ENCODE assay signal across 17 cellular contexts in the genomic region with DNA sequence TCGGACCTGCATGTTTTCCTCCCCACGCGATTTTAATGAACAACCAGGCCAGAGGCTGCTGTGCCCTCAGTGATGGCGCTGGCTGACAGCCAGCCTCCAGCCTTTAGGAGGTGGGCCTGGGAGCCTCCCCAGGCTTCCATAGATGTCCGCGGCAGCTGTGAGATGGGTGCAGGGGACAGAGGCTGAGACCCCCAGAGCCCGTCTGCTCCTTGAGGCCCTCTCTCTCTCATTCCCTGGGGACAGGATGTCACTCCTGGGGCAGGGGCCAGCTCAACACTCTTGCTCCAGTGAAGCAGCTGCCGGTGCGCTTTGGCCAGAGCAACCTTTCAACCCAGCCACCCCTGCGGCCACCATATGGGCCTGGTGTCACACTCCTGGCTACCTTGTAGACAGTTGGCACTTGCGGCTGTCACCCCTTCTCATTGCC. TPM values are rescaled to one million over a fixed set of nuclear protein-coding genes. Genes with fewer than 3 reads are reported as not detected.
DNase-seq lines count a peak whose midpoint lies in the region; ATAC-seq and TF ChIP-seq lines count a peak whose summit lies in the region.
"Had no signal": no experiment of that assay in that cellular context is flagged by ENCODE, and none has a peak within 500 bp of the region (broad histone marks: within the 10 kb centered on the region; RNA-seq: fewer than 3 reads in every experiment).

No MANE protein-coding gene starts in this region.

- H3K27ac ChIP-seq in cardiac muscle cell, result peak overlapping the region; percentile 25
- H3K27ac ChIP-seq: heart right ventricle, skin epidermis, thyroid gland, vagina had no signal

- H3K36me3 ChIP-seq in cardiac muscle cell, result peaks cover 4% of the 10 kb centered on the region
- H3K36me3 ChIP-seq: thyroid gland had no signal

- H3K4me1 Mint-ChIP-seq in brain, result peaks cover 30% of the 10 kb centered on the region
- H3K4me1 Mint-ChIP-seq in type B pancreatic cell (ENCODE audit: unreplicated experiment), result peaks cover 9% of the 10 kb centered on the region
- peaks cover 25% of the 10 kb centered on the region for H3K4me1 Mint-ChIP-seq in stimulated activated effector memory CD8-positive, alpha-beta T cell treated with anti-CD3 and anti-CD28 coated beads, Interleukin-12 subunit alpha, Interleukin-12 subunit beta, amount 100 ng/mL, for 72 hours

- H3K36me3 Mint-ChIP-seq in brain (peaks cover 3% of the 10 kb centered on the region), type B pancreatic cell (no peaks in the 10 kb centered on the region)
- H3K36me3 Mint-ChIP-seq in stimulated activated effector memory CD8-positive, alpha-beta T cell treated with anti-CD3 and anti-CD28 coated beads, Interleukin-12 subunit alpha, Interleukin-12 subunit beta, amount 100 ng/mL, for 72 hours, result no peaks in the 10 kb centered on the region
- H3K36me3 Mint-ChIP-seq: activated naive CD8-positive, alpha-beta T cell; mesothelial cell of epicardium had no signal

- no peak for ATAC-seq in stimulated activated effector memory CD8-positive, alpha-beta T cell treated with anti-CD3 and anti-CD28 coated beads, Interleukin-12 subunit alpha, Interleukin-12 subunit beta, amount 100 ng/mL, for 72 hours

- peaks cover 5% of the 10 kb centered on the region for H3K27me3 Mint-ChIP-seq in brain
- H3K27me3 Mint-ChIP-seq in type B pancreatic cell, result no peaks in the 10 kb centered on the region
- H3K27me3 Mint-ChIP-seq: activated naive CD8-positive, alpha-beta T cell; CD4-positive, alpha-beta T cell; naive B cell had no signal

- intact Hi-C loops in cardiac septum (cut with DNase I), result loop anchor here (5.0 to 10.0 kb wide), 3 partner anchors 81 to 174 kb away; a partner anchor contains a TSS

- TF ChIP-seq CTCF in cardiac muscle cell (IDR thresholded peaks at IDR 0.05; ENCODE audit: low read depth, low read length), result no peak
- TF ChIP-seq CTCF in brain (conservative IDR thresholded peaks at IDR 0.05), result no peak
- no peak for TF ChIP-seq CTCF in type B pancreatic cell (conservative IDR thresholded peaks at IDR 0.05)

- no peak overlapping the region for H3K4me3 ChIP-seq in cardiac muscle cell
- H3K4me3 ChIP-seq: heart right ventricle, skin epidermis, thyroid gland, vagina had no signal

- peak overlapping the region in 2 of 5 experiments; percentile 21 to 23 for H3K4me3 Mint-ChIP-seq in brain
- no peak overlapping the region for H3K4me3 Mint-ChIP-seq in type B pancreatic cell
- no peak overlapping the region for H3K4me3 Mint-ChIP-seq in stimulated activated effector memory CD8-positive, alpha-beta T cell treated with anti-CD3 and anti-CD28 coated beads, Interleukin-12 subunit alpha, Interleukin-12 subunit beta, amount 100 ng/mL, for 72 hours
- H3K4me3 Mint-ChIP-seq: activated naive CD8-positive, alpha-beta T cell; CD4-positive, alpha-beta T cell; mesothelial cell of epicardium; T-helper 2 cell treated with Interferon-gamma antibody and Interleukin-4, amounts not matched to agents 5 μg/mL and 100 μg/mL, for 36 hours had no signal

- DNase-seq in cardiac muscle cell (ENCODE audit: low read depth in 1 of 2, low spot score in 1 of 2) (no peak), cardiac septum (ENCODE audit: low spot score) (no peak), midbrain (lab: John Stamatoyannopoulos, UW) (peak; percentile 4), type B pancreatic cell (ENCODE audit: extremely low spot score, unreplicated experiment) (no peak), DMS79 treated with DMSO at 0.1 percent for 48 hours (lab: John Stamatoyannopoulos, UW) (no peak)
- no peak for DNase-seq in stimulated activated effector memory CD8-positive, alpha-beta T cell treated with anti-CD3 and anti-CD28 coated beads, Interleukin-12 subunit alpha, Interleukin-12 subunit beta, amount 100 ng/mL, for 72 hours (ENCODE audit: low spot score in 2 of 2)
- DNase-seq in effector CD8-positive, alpha-beta T cell (lab: John Stamatoyannopoulos, UW), result no peak

- peaks cover 20% of the 10 kb centered on the region for H3K4me1 ChIP-seq in cardiac muscle cell (ENCODE audit: low read depth)

- H3K27ac Mint-ChIP-seq in brain (peak overlapping the region in 3 of 5 experiments; percentile 47 to 83 (median 61)), type B pancreatic cell (peak overlapping the region; percentile 84)
- H3K27ac Mint-ChIP-seq in stimulated activated effector memory CD8-positive, alpha-beta T cell treated with anti-CD3 and anti-CD28 coated beads, Interleukin-12 subunit alpha, Interleukin-12 subunit beta, amount 100 ng/mL, for 72 hours, result no peak overlapping the region
- H3K27ac Mint-ChIP-seq: activated naive CD8-positive, alpha-beta T cell; CD4-positive, alpha-beta T cell; mesothelial cell of epicardium; T-helper 2 cell treated with Interferon-gamma antibody and Interleukin-4, amounts not matched to agents 5 μg/mL and 100 μg/mL, for 36 hours had no signal

- H3K9me3 ChIP-seq in cardiac muscle cell (ENCODE audit: low read depth), result no peaks in the 10 kb centered on the region
- H3K9me3 ChIP-seq: heart right ventricle, thyroid gland, vagina had no signal

- H3K9me3 Mint-ChIP-seq in brain (peaks cover 0 to 3% (median 0%) of the 10 kb centered on the region in 5 experiments), type B pancreatic cell (no peaks in the 10 kb centered on the region)
- no peaks in the 10 kb centered on the region for H3K9me3 Mint-ChIP-seq in stimulated activated effector memory CD8-positive, alpha-beta T cell treated with anti-CD3 and anti-CD28 coated beads, Interleukin-12 subunit alpha, Interleukin-12 subunit beta, amount 100 ng/mL, for 72 hours
- H3K9me3 Mint-ChIP-seq: CD4-positive, alpha-beta T cell; mesothelial cell of epicardium; naive B cell; T-helper 2 cell treated with Interferon-gamma antibody and Interleukin-4, amounts not matched to agents 5 μg/mL and 100 μg/mL, for 36 hours had no signal

- no peaks in the 10 kb centered on the region for H3K27me3 ChIP-seq in cardiac muscle cell
- H3K27me3 ChIP-seq: heart right ventricle, thyroid gland, vagina had no signal

RNA-seq across cellular contexts. Expression of a gene that starts 24.8 kb away (rescaled TPM):
- total RNA-seq in cardiac muscle cell, result 56.1 and 83.3 TPM in 2 replicates
- 22.6 and 29.0 TPM in 2 replicates for polyA plus RNA-seq in cardiac muscle cell
- total RNA-seq in cardiac septum, result 12.4 TPM
- polyA plus RNA-seq in brain (ENCODE audit: insufficient read depth, low read depth, low replicate concordance), result 33.4 TPM
- 27.0 and 28.1 TPM in 2 replicates for total RNA-seq in type B pancreatic cell (ENCODE audit: low replicate concordance)

RNA-seq across cellular contexts. Expression of a gene that starts 25.1 kb away (rescaled TPM):
- total RNA-seq in cardiac muscle cell (89.4 and 133 TPM in 2 replicates), cardiac septum (41.3 TPM), type B pancreatic cell (ENCODE audit: low replicate concordance) (38.1 and 39.0 TPM in 2 replicates)
- polyA plus RNA-seq in cardiac muscle cell (130 and 174 TPM in 2 replicates), brain (ENCODE audit: insufficient read depth, low read depth, low replicate concordance) (62.8 TPM)
